In the genomic region with DNA sequence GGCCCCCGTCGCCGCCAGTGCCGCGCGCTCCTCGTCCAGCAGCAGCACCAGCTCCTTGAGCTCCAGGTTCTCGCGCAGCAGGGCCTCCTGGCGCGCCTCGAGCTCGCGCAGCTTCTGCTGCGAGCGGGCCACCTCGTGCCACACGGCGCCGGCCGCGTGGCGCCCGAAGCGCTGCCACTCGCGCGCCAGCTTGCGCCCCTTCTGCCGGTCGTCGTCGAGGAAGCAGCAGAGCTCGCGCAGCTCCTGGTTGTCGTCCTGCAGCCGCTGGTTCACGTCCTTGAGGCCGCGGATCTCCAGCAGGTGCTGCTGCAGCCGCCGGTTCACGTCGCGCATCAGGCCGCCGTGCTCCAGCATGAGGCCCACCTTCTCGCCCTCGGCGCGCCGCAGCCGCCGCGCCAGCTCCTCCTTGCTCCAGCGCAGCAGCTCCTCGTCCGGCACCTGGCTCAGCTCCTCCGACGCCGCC, we compare ENCODE assay signal across 8 cellular contexts. TPM values are rescaled to one million over a fixed set of nuclear protein-coding genes. Genes with fewer than 3 reads are reported as not detected.
DNase-seq lines count a peak whose midpoint lies in the region; ATAC-seq and TF ChIP-seq lines count a peak whose summit lies in the region.

No MANE protein-coding gene starts in this region.

- peak overlapping the region in 3 of 4 donors; percentile 52 to 78 (median 72) for H3K4me3 Mint-ChIP-seq in CD4-positive, CD25-positive, alpha-beta regulatory T cell
- H3K4me3 Mint-ChIP-seq in HFFc6, result peak overlapping the region; percentile 78

- no peaks in the 10 kb centered on the region for H3K9me3 ChIP-seq in CD4-positive, CD25-positive, alpha-beta regulatory T cell (ENCODE audit: control insufficient read depth in 2 of 2, low read length in 2 of 2)
- H3K9me3 ChIP-seq in SJCRH30 (replicated peaks) (no peaks in the 10 kb centered on the region), ascending aorta (no peaks in the 10 kb centered on the region), Karpas-422 (ENCODE audit: low read length) (no peaks in the 10 kb centered on the region)

- H3K4me3 ChIP-seq in CD4-positive, CD25-positive, alpha-beta regulatory T cell (ENCODE audit: low read depth, low read length), result no peak overlapping the region
- H3K4me3 ChIP-seq in SJCRH30 (peak overlapping the region; percentile 65), ascending aorta (peak overlapping the region; percentile 78 to 81), Karpas-422 (ENCODE audit: low read length) (no peak overlapping the region)

- intact Hi-C loops in ascending aorta (cut with DNase I), result loop anchor here (5.0 to 10.0 kb wide), 3 partner anchors 191 to 944 kb away; a partner anchor contains a TSS

- no peak overlapping the region for H3K27ac Mint-ChIP-seq in CD4-positive, CD25-positive, alpha-beta regulatory T cell
- H3K27ac Mint-ChIP-seq in HFFc6, result no peak overlapping the region

- H3K27me3 Mint-ChIP-seq in CD4-positive, CD25-positive, alpha-beta regulatory T cell, result peaks cover 15% of the 10 kb centered on the region
- no peaks in the 10 kb centered on the region; the same call in 1 of the 2 replicates for H3K27me3 Mint-ChIP-seq in HFFc6 (ENCODE audit: insufficient read depth)

- no peaks in the 10 kb centered on the region for H3K9me3 Mint-ChIP-seq in CD4-positive, CD25-positive, alpha-beta regulatory T cell
- no peaks in the 10 kb centered on the region; the same call in 1 of the 2 replicates for H3K9me3 Mint-ChIP-seq in HFFc6

- no peaks in the 10 kb centered on the region for H3K79me2 ChIP-seq in Karpas-422 (ENCODE audit: low read length)

- no peak overlapping the region for H3K27ac ChIP-seq in CD4-positive, CD25-positive, alpha-beta regulatory T cell (ENCODE audit: insufficient read depth, low read length, poor library complexity, severe bottlenecking)
- H3K27ac ChIP-seq in SJCRH30 (no peak overlapping the region), ascending aorta (peak overlapping the region in 1 of 2 donors; percentile 57), Karpas-422 (ENCODE audit: low read length) (no peak overlapping the region)

- 0 out of 2 replicates have a peak, but pooled peaks have one; percentile 14 for TF ChIP-seq CTCF in HFFc6 (IDR thresholded peaks at IDR 0.05)
- TF ChIP-seq CTCF in ascending aorta (IDR thresholded peaks at IDR 0.05), result no peak

- peaks cover 5 to 40% (median 17%) of the 10 kb centered on the region in 4 donors for H3K4me1 Mint-ChIP-seq in CD4-positive, CD25-positive, alpha-beta regulatory T cell
- H3K4me1 Mint-ChIP-seq in HFFc6 (ENCODE audit: low read depth), result peaks cover 36% of the 10 kb centered on the region

- H3K4me1 ChIP-seq in CD4-positive, CD25-positive, alpha-beta regulatory T cell (ENCODE audit: control insufficient read depth, insufficient read depth, low read length, poor library complexity, severe bottlenecking), result peaks cover 28% of the 10 kb centered on the region
- H3K4me1 ChIP-seq in SJCRH30 (peaks cover 15% of the 10 kb centered on the region), ascending aorta (peaks cover 4 to 8% of the 10 kb centered on the region in 2 donors), Karpas-422 (ENCODE audit: low read length) (peaks cover 10% of the 10 kb centered on the region)

- DNase-seq in CD4-positive, CD25-positive, alpha-beta regulatory T cell, result peak; percentile 32 to 62 (median 58)
- DNase-seq in HFFc6 (peak; percentile 47), SJCRH30 (peak; percentile 50 to 52), ascending aorta (ENCODE audit: low spot score in 2 of 2) (no peak), left kidney (ENCODE audit: low read depth, low spot score) (peak; percentile 80), Karpas-422 (no peak), amniotic stem cell (lab: John Stamatoyannopoulos, UW) (no peak)
- peak; percentile 3 to 41 for DNase-seq in stimulated activated CD8-positive, alpha-beta memory T cell treated with anti-CD3 and anti-CD28 coated beads, Interleukin-7, amount 100 ng/mL, for 4 hours (ENCODE audit: low read depth in 2 of 2)

- H3K9ac ChIP-seq in Karpas-422 (ENCODE audit: low read length), result no peak overlapping the region

- H3K9me2 ChIP-seq in Karpas-422 (replicated peaks; ENCODE audit: insufficient read depth, low read length), result no peaks in the 10 kb centered on the region

- H3K4me2 ChIP-seq in Karpas-422 (ENCODE audit: low read depth, low read length, poor library complexity, severe bottlenecking), result no peak overlapping the region

- H2AFZ ChIP-seq in Karpas-422 (ENCODE audit: low read length), result no peak overlapping the region

- peak; percentile 0 to 2 for ATAC-seq in CD4-positive, CD25-positive, alpha-beta regulatory T cell (ENCODE audit: low read depth in 2 of 2)

- no peaks in the 10 kb centered on the region for H3K27me3 ChIP-seq in CD4-positive, CD25-positive, alpha-beta regulatory T cell (ENCODE audit: control insufficient read depth, insufficient read depth, low read length)
- H3K27me3 ChIP-seq in SJCRH30 (no peaks in the 10 kb centered on the region), ascending aorta (no peaks in the 10 kb centered on the region), Karpas-422 (ENCODE audit: low read length) (no peaks in the 10 kb centered on the region)

- H3K36me3 ChIP-seq in CD4-positive, CD25-positive, alpha-beta regulatory T cell (ENCODE audit: control insufficient read depth, insufficient read depth, low read length), result no peaks in the 10 kb centered on the region
- H3K36me3 ChIP-seq in SJCRH30 (no peaks in the 10 kb centered on the region), ascending aorta (no peaks in the 10 kb centered on the region), Karpas-422 (ENCODE audit: insufficient read depth, low read length) (no peaks in the 10 kb centered on the region)

- no peaks in the 10 kb centered on the region for H4K20me1 ChIP-seq in Karpas-422 (ENCODE audit: insufficient read depth, low read depth, low read length)

- no peaks in the 10 kb centered on the region for H3K36me3 Mint-ChIP-seq in CD4-positive, CD25-positive, alpha-beta regulatory T cell
- no peaks in the 10 kb centered on the region; the same call in 1 of the 2 replicates for H3K36me3 Mint-ChIP-seq in HFFc6 (ENCODE audit: low read depth)

RNA-seq across cellular contexts. Expression of a gene that starts 0.5 kb away (rescaled TPM):
- total RNA-seq in CD4-positive, CD25-positive, alpha-beta regulatory T cell, result 6.3 TPM
- polyA plus RNA-seq in CD4-positive, CD25-positive, alpha-beta regulatory T cell, result 1 to 10 TPM in 1 of 4 donors, under 1 TPM in 3; 0.62 to 2.4 (median 0.84) TPM
- 10 to 100 TPM; 31.3 to 41.4 (median 34.3) TPM for total RNA-seq in HFFc6 (2021; fragmentation: NEBNext Ultra II Directional; extraction: Animal tissue kit (Norgen Biotek cat#: 25700))
- total RNA-seq in SJCRH30 (2014; rRNA removed; shearing (Covaris generic)), result 12.2 and 12.9 TPM in 2 replicates
- 0.64 TPM for total RNA-seq in ascending aorta
- 18.3 and 25.6 TPM in 2 replicates for total RNA-seq in Karpas-422 (2014; rRNA removed; shearing (Covaris generic); ENCODE audit: low replicate concordance)

RNA-seq across cellular contexts. Expression of a gene that starts 41.4 kb away (rescaled TPM):
- not detected for total RNA-seq in CD4-positive, CD25-positive, alpha-beta regulatory T cell
- under 1 TPM in 1 of 4 donors, not detected in 3; 0.23 TPM for polyA plus RNA-seq in CD4-positive, CD25-positive, alpha-beta regulatory T cell
- total RNA-seq in HFFc6 (2021; fragmentation: NEBNext Ultra II Directional; extraction: Animal tissue kit (Norgen Biotek cat#: 25700)), result 1 to 10 TPM in 5 of 6 experiments, under 1 TPM in 1; 0.99 to 2.8 (median 1.3) TPM
- total RNA-seq in SJCRH30 (2014; rRNA removed; shearing (Covaris generic)), result not detected in 2 replicates
- 11.9 TPM for total RNA-seq in ascending aorta
- 0.07 TPM in 1 of 2 replicates, not detected in the other for total RNA-seq in Karpas-422 (2014; rRNA removed; shearing (Covaris generic); ENCODE audit: low replicate concordance)

Comparison
In these comparisons a context has a peak if more than half of its experiments do, and no peak if none do; other contexts are left out.
1. DNase-seq: peak in CD4-positive, CD25-positive, alpha-beta regulatory T cell (3 of 3), HFFc6 (single experiment), SJCRH30 (2 of 2), left kidney (single experiment) and stimulated activated CD8-positive, alpha-beta memory T cell treated with anti-CD3 and anti-CD28 coated beads, Interleukin-7, amount 100 ng/mL, for 4 hours (2 of 2); none in ascending aorta (0 of 2), Karpas-422 (single experiment) and amniotic stem cell (single experiment).
2. H3K4me3 ChIP-seq: peak in SJCRH30 (single experiment) and ascending aorta (2 of 2); none in CD4-positive, CD25-positive, alpha-beta regulatory T cell (single experiment) and Karpas-422 (single experiment).